Comparison of ENCODE assay signal across 15 cellular contexts in genomic region chr20:50747275-50747674, GRCh38. TPM values are rescaled to one million over a fixed set of nuclear protein-coding genes. Genes with fewer than 3 reads are reported as not detected.
DNase-seq lines count a peak whose midpoint lies in the region; ATAC-seq and TF ChIP-seq lines count a peak whose summit lies in the region.
"Had no signal": no experiment of that assay in that cellular context is flagged by ENCODE, and none has a peak within 500 bp of the region (broad histone marks: within the 10 kb centered on the region; RNA-seq: fewer than 3 reads in every experiment).

No MANE protein-coding gene starts in this region.

- no peak for DNase-seq in activated naive CD4-positive, alpha-beta T cell (lab: John Stamatoyannopoulos, UW)
- DNase-seq in NT2/D1 (ENCODE audit: low read depth, low spot score) (no peak), body of pancreas (no peak), anterior cingulate cortex (lab: John Stamatoyannopoulos, UW) (no peak)
- no peak for DNase-seq in stimulated activated naive CD8-positive, alpha-beta T cell treated with anti-CD3 and anti-CD28 coated beads, Interleukin-15, amount 100 ng/mL, for 72 hours
- DNase-seq: AML-193; effector memory CD8-positive, alpha-beta T cell; NCI-H1092; NCI-H226; stimulated activated CD8-positive, alpha-beta memory T cell treated with anti-CD3 and anti-CD28 coated beads, Interleukin-4, amount 100 ng/mL, for 48 hours; T-helper 9 cell had no signal

- peaks cover 2% of the 10 kb centered on the region for H3K4me1 ChIP-seq in NT2/D1 (ENCODE audit: insufficient read depth, insufficient read length)
- H3K4me1 ChIP-seq in body of pancreas: peaks cover 74% of the 10 kb centered on the region
- peaks cover 0 to 52% (median 6%) of the 10 kb centered on the region in 3 donors for H3K4me1 ChIP-seq in gastroesophageal sphincter

- H3K36me3 Mint-ChIP-seq in activated naive CD4-positive, alpha-beta T cell treated with anti-CD3 and anti-CD28 coated beads, Interleukin-2, amount 50 U/mL, for 24 hours: peaks cover 2% of the 10 kb centered on the region

- peaks cover 57% of the 10 kb centered on the region for H3K36me3 ChIP-seq in NT2/D1 (ENCODE audit: insufficient read depth, insufficient read length, low read length)
- H3K36me3 ChIP-seq in body of pancreas (replicated peaks in 1 of 2; ENCODE audit: insufficient read depth in 1 of 2, low read depth in 2 of 2): no peaks in the 10 kb centered on the region
- no peaks in the 10 kb centered on the region for H3K36me3 ChIP-seq in gastroesophageal sphincter

- peaks cover 37% of the 10 kb centered on the region for H3K4me1 Mint-ChIP-seq in activated naive CD4-positive, alpha-beta T cell treated with anti-CD3 and anti-CD28 coated beads, Interleukin-2, amount 50 U/mL, for 24 hours
- H3K4me1 Mint-ChIP-seq in stimulated activated naive CD8-positive, alpha-beta T cell treated with anti-CD3 and anti-CD28 coated beads, Interleukin-15, amount 100 ng/mL, for 72 hours: peaks cover 34% of the 10 kb centered on the region

- intact Hi-C loops in body of pancreas (cut with DNase I): no loop called here

- TF ChIP-seq EP300 in gastroesophageal sphincter (IDR thresholded peaks at IDR 0.05): no peak

- H3K4me3 ChIP-seq in NT2/D1 (ENCODE audit: insufficient read length, low read depth) (no peak overlapping the region), body of pancreas (no peak overlapping the region), gastroesophageal sphincter (no peak overlapping the region)

- H3K9me3 ChIP-seq in NT2/D1 (ENCODE audit: insufficient read depth, low read length): no peaks in the 10 kb centered on the region
- no peaks in the 10 kb centered on the region for H3K9me3 ChIP-seq in body of pancreas
- no peaks in the 10 kb centered on the region for H3K9me3 ChIP-seq in gastroesophageal sphincter

- H3K27ac Mint-ChIP-seq in activated naive CD4-positive, alpha-beta T cell treated with anti-CD3 and anti-CD28 coated beads, Interleukin-2, amount 50 U/mL, for 24 hours: peak overlapping the region; percentile 59
- H3K27ac Mint-ChIP-seq in stimulated activated naive CD8-positive, alpha-beta T cell treated with anti-CD3 and anti-CD28 coated beads, Interleukin-15, amount 100 ng/mL, for 72 hours: peak overlapping the region; percentile 52 to 84

- no peak for ATAC-seq in body of pancreas
- no peak for ATAC-seq in stimulated activated naive CD8-positive, alpha-beta T cell treated with anti-CD3 and anti-CD28 coated beads, Interleukin-15, amount 100 ng/mL, for 72 hours
- no peak for ATAC-seq in HG02885 (IDR thresholded peaks at IDR 0.05; ENCODE audit: poor library complexity, unreplicated experiment)
- no peak for ATAC-seq in gastroesophageal sphincter
- ATAC-seq: effector memory CD8-positive, alpha-beta T cell had no signal

- peak overlapping the region; percentile 3 for H3K9ac ChIP-seq in NT2/D1 (ENCODE audit: insufficient read length, low read depth)

- no peaks in the 10 kb centered on the region for H3K9me3 Mint-ChIP-seq in activated naive CD4-positive, alpha-beta T cell treated with anti-CD3 and anti-CD28 coated beads, Interleukin-2, amount 50 U/mL, for 24 hours
- H3K9me3 Mint-ChIP-seq in stimulated activated naive CD8-positive, alpha-beta T cell treated with anti-CD3 and anti-CD28 coated beads, Interleukin-15, amount 100 ng/mL, for 72 hours: no peaks in the 10 kb centered on the region
- H3K9me3 Mint-ChIP-seq: effector memory CD8-positive, alpha-beta T cell had no signal

- TF ChIP-seq CTCF in body of pancreas (IDR thresholded peaks at IDR 0.05): no peak
- TF ChIP-seq CTCF in gastroesophageal sphincter (IDR thresholded peaks at IDR 0.05): no peak

- H3K27me3 ChIP-seq in NT2/D1 (ENCODE audit: insufficient read depth, insufficient read length) (no peaks in the 10 kb centered on the region), body of pancreas (no peaks in the 10 kb centered on the region), gastroesophageal sphincter (no peaks in the 10 kb centered on the region)

- peak overlapping the region; percentile 35 for H3K4me3 Mint-ChIP-seq in activated naive CD4-positive, alpha-beta T cell treated with anti-CD3 and anti-CD28 coated beads, Interleukin-2, amount 50 U/mL, for 24 hours
- H3K4me3 Mint-ChIP-seq in stimulated activated naive CD8-positive, alpha-beta T cell treated with anti-CD3 and anti-CD28 coated beads, Interleukin-15, amount 100 ng/mL, for 72 hours: peak overlapping the region; percentile 47 to 63
- H3K4me3 Mint-ChIP-seq: effector memory CD8-positive, alpha-beta T cell had no signal

- H3K27ac ChIP-seq in body of pancreas: peak overlapping the region in 3 of 4 donors; percentile 54 to 89 (median 55)
- H3K27ac ChIP-seq in gastroesophageal sphincter: no peak overlapping the region

- WGBS in body of pancreas, 2 donors: 90 to 92% methylated on average over 2 of the region's 2 CpGs
- 87 to 92% methylated on average over 2 of the region's 2 CpGs for WGBS in gastroesophageal sphincter (ENCODE audit: low coverage in 1 of 2), 2 donors

- no peaks in the 10 kb centered on the region for H3K27me3 Mint-ChIP-seq in activated naive CD4-positive, alpha-beta T cell treated with anti-CD3 and anti-CD28 coated beads, Interleukin-2, amount 50 U/mL, for 24 hours
- H3K27me3 Mint-ChIP-seq in stimulated activated naive CD8-positive, alpha-beta T cell treated with anti-CD3 and anti-CD28 coated beads, Interleukin-15, amount 100 ng/mL, for 72 hours: no peaks in the 10 kb centered on the region
- H3K27me3 Mint-ChIP-seq: effector memory CD8-positive, alpha-beta T cell had no signal

- no peak for TF ChIP-seq POLR2A in body of pancreas (IDR thresholded peaks at IDR 0.05)
- no peak for TF ChIP-seq POLR2A in gastroesophageal sphincter (IDR thresholded peaks at IDR 0.05)

RNA-seq across cellular contexts. Expression of gene PARD6B, which starts 15.9 kb away (rescaled TPM):
- total RNA-seq in body of pancreas (1 to 10 TPM; 4.6 to 8.6 TPM), gastroesophageal sphincter (1 to 10 TPM; 2.4 to 3.8 (median 2.8) TPM)

RNA-seq across cellular contexts. Expression of gene BCAS4, which starts 47.6 kb away (rescaled TPM):
- total RNA-seq in body of pancreas (1 to 10 TPM in 1 of 2 donors, under 1 TPM in 1; under 0.01 to 2.3 TPM), gastroesophageal sphincter (10 to 100 TPM in 1 of 4 donors, 1 to 10 TPM in 3; 4.4 to 18.7 (median 4.7) TPM)

RNA-seq across cellular contexts. Expression of gene RIPOR3, which starts 55.9 kb away (rescaled TPM):
- total RNA-seq in body of pancreas (1 to 10 TPM; 2.3 to 6.9 TPM), gastroesophageal sphincter (10 to 100 TPM in 2 of 4 donors, 1 to 10 TPM in 2; 8.2 to 24.1 (median 12.9) TPM)
- total RNA-seq: activated CD8-positive, alpha-beta memory T cell treated with anti-CD3 and anti-CD28 coated beads for 36 hours had no signal

Comparison
In these comparisons a context has a peak if more than half of its experiments do, and no peak if none do; other contexts are left out.
1. H3K27ac ChIP-seq: peak in body of pancreas (3 of 4); none in gastroesophageal sphincter (0 of 4).